Comparison of ENCODE assay signal across 26 cellular contexts in the genomic region with DNA sequence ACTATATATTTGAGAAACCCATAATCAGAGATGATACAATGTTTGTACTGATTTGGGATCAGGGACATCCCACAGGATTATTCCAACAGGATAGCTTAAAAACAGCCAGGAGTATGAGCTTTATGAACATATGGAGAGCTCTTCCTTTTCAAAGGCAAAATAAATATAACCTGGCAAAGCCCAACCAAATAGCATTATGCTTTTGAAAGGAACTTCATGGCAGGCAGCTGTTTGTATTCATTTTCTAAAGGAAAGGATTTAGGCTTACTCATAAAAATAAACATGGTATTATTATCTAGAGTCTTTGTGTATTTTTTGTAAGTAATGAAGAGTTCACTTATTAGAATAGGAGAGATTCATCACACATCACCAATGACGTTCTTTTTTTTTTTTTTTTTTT. TPM values are rescaled to one million over a fixed set of nuclear protein-coding genes. Genes with fewer than 3 reads are reported as not detected.
"Had no signal": no experiment of that assay in that cellular context is flagged by ENCODE, and none has a peak within 500 bp of the region (broad histone marks: within the 10 kb centered on the region; RNA-seq: fewer than 3 reads in every experiment).

No MANE protein-coding gene starts in this region.

- DNase-seq: activated CD4-positive, alpha-beta T cell treated with anti-CD3 and anti-CD28 coated beads, Interleukin-2, amount 50 U/mL, for 4 hours; activated effector memory CD4-positive, alpha-beta T cell treated with anti-CD3 and anti-CD28 coated beads, Interleukin-2, amount 50 U/mL, for 16 hours; activated T-cell treated with anti-CD3 and anti-CD28 coated beads, Interleukin-2, amount 50 U/mL, for 72 hours; adrenal gland; effector CD4-positive, alpha-beta T cell; gastrocnemius medialis; heart left ventricle; left ventricle myocardium inferior; mammary epithelial cell; midbrain; stimulated activated CD4-positive, alpha-beta T cell treated with anti-CD3 and anti-CD28 coated beads, Interleukin-2, amount 100 ng/mL, for 24 hours; stimulated activated naive CD4-positive, alpha-beta T cell treated with Interleukin-2 at 50 U/mL for 16 hours; tibial artery; WERI-Rb-1 had no signal

- H3K4me1 ChIP-seq: adrenal gland, gastrocnemius medialis, heart left ventricle, left ventricle myocardium inferior, right atrium auricular region, tibial artery had no signal

- H3K36me3 ChIP-seq: adrenal gland, gastrocnemius medialis, heart left ventricle, left ventricle myocardium inferior, right atrium auricular region, tibial artery, WERI-Rb-1 had no signal

- H3K27ac ChIP-seq: adrenal gland, gastrocnemius medialis, heart left ventricle, left ventricle myocardium inferior, right atrium auricular region, tibial artery, WERI-Rb-1 had no signal

- H3K9me3 ChIP-seq: adrenal gland, gastrocnemius medialis, heart left ventricle, left ventricle myocardium inferior, right atrium auricular region, tibial artery had no signal

- H3K27me3 ChIP-seq: adrenal gland, gastrocnemius medialis, right atrium auricular region, tibial artery had no signal

- H3K4me3 ChIP-seq: adrenal gland, gastrocnemius medialis, heart left ventricle, left ventricle myocardium inferior, right atrium auricular region, tibial artery had no signal

- FAIRE-seq: bronchial epithelial cell had no signal

RNA-seq across cellular contexts. Expression of a gene that starts 44.4 kb away (rescaled TPM):
- total RNA-seq: activated CD8-positive, alpha-beta memory T cell treated with anti-CD3 and anti-CD28 coated beads for 36 hours; activated T-cell treated with anti-CD3 and anti-CD28 coated beads, Interleukin-2, amount 50 U/mL, for 72 hours; adrenal gland; bronchial epithelial cell; cerebellum; esophagus mucosa; gastrocnemius medialis; heart left ventricle; kidney epithelial cell; left ventricle myocardium inferior; mammary epithelial cell; osteoblast; progenitor cell of endocrine pancreas; right atrium auricular region; skeletal muscle tissue; subcutaneous adipose tissue; urinary bladder had no signal
- polyA plus RNA-seq: adrenal gland, heart left ventricle, mammary epithelial cell, neural cell, urinary bladder had no signal
